8 cellular contexts compared by ENCODE assay signal in the genomic region with DNA sequence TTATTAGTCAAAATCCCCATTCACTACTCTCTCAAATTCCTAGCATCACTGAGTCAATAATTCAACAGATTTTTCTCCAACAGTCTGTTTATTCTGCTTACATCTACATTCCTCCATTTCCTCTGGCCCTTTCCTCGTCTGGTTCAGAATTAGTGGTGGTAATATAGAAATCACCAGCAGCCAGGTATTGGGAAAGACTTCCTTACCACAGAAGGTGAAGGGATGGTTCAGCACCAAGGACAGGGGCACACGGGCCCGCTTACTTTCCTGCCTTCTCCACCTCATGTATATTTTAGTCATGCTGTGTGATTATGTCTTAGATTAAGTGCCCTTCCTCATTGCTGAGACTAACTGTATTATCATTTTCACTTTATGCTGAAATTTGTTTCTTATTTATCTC.
DNase-seq lines count a peak whose midpoint lies in the region; ATAC-seq, FAIRE-seq and TF ChIP-seq lines count a peak whose summit lies in the region.

No MANE protein-coding gene starts in this region.

- WGBS in small intestine, 3 donors: 6 to 15% (median 8%) methylated on average over 3 of the region's 3 CpGs

- no peaks in the 10 kb centered on the region for H3K36me3 ChIP-seq in bronchial epithelial cell (ENCODE audit: control insufficient read depth, insufficient read depth, low read length)
- no peaks in the 10 kb centered on the region for H3K36me3 ChIP-seq in small intestine (ENCODE audit: control insufficient read depth in 2 of 2, insufficient read depth in 2 of 2, low read length in 2 of 2)
- H3K36me3 ChIP-seq in BE2C: no peaks in the 10 kb centered on the region

- H3K27me3 ChIP-seq in bronchial epithelial cell (ENCODE audit: control insufficient read depth, insufficient read depth, low read length) (no peaks in the 10 kb centered on the region), small intestine (ENCODE audit: control insufficient read depth in 2 of 2, insufficient read depth in 2 of 2, low read length in 2 of 2) (no peaks in the 10 kb centered on the region), BE2C (no peaks in the 10 kb centered on the region)

- DNase-seq in H4 (ENCODE audit: low spot score) (peak; percentile 2), OCI-M1 (lab: John Stamatoyannopoulos, UW) (peak; percentile 49), bronchial epithelial cell (ENCODE audit: low read depth) (peak; percentile 33), small intestine (peak; percentile 1), BE2C (no peak), DMS79 treated with DMSO at 0.1 percent for 48 hours (lab: John Stamatoyannopoulos, UW) (no peak), NCI-H748 (lab: John Stamatoyannopoulos, UW; ENCODE audit: unreplicated experiment) (no peak)

- TF ChIP-seq CTCF in bronchial epithelial cell (IDR thresholded peaks at IDR 0.05; ENCODE audit: insufficient read depth, low read length, severe bottlenecking) (no peak), BE2C (IDR thresholded peaks at IDR 0.05; ENCODE audit: low read depth, low read length) (no peak)

- H3K9me3 ChIP-seq in small intestine (ENCODE audit: control insufficient read depth, low read depth) (no peaks in the 10 kb centered on the region), BE2C (no peaks in the 10 kb centered on the region)

- ATAC-seq in HG03354 (IDR thresholded peaks at IDR 0.05; ENCODE audit: poor library complexity, severe bottlenecking, unreplicated experiment): no peak

- FAIRE-seq in bronchial epithelial cell (lab: Jason Lieb, UNC) (no peak), small intestine (lab: Jason Lieb, UNC) (no peak)

- H3K4me1 ChIP-seq in small intestine (ENCODE audit: control insufficient read depth in 2 of 2, insufficient read depth in 1 of 2, low read depth in 1 of 2, low read length in 1 of 2) (no peaks in the 10 kb centered on the region), BE2C (no peaks in the 10 kb centered on the region)

- H3K27ac ChIP-seq in small intestine (ENCODE audit: low read depth in 1 of 2, low read length in 1 of 2): no peak overlapping the region

- no peak overlapping the region for H3K4me3 ChIP-seq in bronchial epithelial cell (ENCODE audit: low read depth, low read length)
- no peak overlapping the region for H3K4me3 ChIP-seq in small intestine (ENCODE audit: low read depth in 1 of 2, low read length in 2 of 2)
- H3K4me3 ChIP-seq in BE2C (ENCODE audit: low read depth, low read length): no peak overlapping the region

Comparison
In these comparisons a context has a peak if more than half of its experiments do, and no peak if none do; other contexts are left out.
1. DNase-seq: peak in H4 (single experiment), OCI-M1 (single experiment), bronchial epithelial cell (single experiment) and small intestine (single experiment); none in BE2C (single experiment), DMS79 treated with DMSO at 0.1 percent for 48 hours (single experiment) and NCI-H748 (single experiment).